ENCODE assay signal across 8 cellular contexts in the genomic region with DNA sequence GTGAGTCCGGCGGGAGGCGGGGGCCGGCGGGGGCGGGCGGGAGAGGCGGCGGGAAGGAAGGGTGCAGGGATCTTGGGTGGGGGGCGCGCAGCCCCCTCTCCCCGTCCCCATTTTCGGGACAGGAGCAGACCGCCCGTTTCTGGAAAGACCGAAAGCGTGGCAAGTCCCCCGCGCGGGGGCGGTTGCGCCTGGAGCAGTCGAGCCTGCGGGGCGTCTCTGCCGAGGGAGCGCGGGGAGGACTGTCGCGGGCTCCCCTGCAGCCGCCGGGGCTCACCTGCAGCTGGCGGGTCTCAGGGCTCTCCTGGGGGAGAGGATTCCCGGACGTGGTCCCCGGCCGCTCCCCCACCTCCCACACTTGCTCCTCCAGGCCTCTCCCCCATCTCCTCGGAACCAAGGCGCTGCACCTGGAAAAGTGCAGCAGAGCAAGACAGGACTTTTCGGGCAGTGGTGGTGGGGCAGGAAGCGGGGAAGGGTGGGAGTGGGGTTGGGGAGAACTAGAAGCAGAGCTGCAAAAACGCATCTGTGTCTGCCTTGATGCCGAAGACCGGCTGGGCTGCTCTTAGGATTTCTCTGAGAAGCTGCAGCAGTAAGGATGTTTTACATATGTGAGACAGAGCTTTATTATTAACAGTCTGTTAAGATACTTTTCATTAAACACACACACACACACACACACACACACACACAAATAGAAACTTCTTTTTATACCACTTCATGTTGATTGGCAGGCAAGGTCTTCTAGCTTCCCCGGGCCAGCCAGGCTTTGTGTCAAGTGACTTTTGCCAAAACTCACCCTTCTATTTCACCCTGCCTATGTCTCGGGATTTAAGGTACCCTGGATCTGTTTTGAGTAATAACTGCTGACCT. TPM values are rescaled to one million over a fixed set of nuclear protein-coding genes. Genes with fewer than 3 reads are reported as not detected.
A peak's percentile ranks its signal among the peaks of the same experiment; 100 is the strongest.
DNase-seq lines count a peak whose midpoint lies in the region; ATAC-seq, FAIRE-seq and TF ChIP-seq lines count a peak whose summit lies in the region.

No MANE protein-coding gene starts in this region.

- H3K4me3 ChIP-seq in BLaER1 treated with 17β-estradiol and CSF1 and Interleukin-3, amounts not matched to agents 10 nM and 100 nM: peak overlapping the region; percentile 67 to 92 (median 83)
- H3K4me3 ChIP-seq in Loucy (ENCODE audit: low read length, poor library complexity, severe bottlenecking): peak overlapping the region; percentile 78
- H3K4me3 ChIP-seq in fibroblast of pulmonary artery (replicated peaks; ENCODE audit: low read depth, low read length): peak overlapping the region; percentile 68

- no peaks in the 10 kb centered on the region for H4K20me1 ChIP-seq in BLaER1 treated with 17β-estradiol and CSF1 and Interleukin-3, amounts not matched to agents 10 nM and 100 nM
- peaks cover 51% of the 10 kb centered on the region for H4K20me1 ChIP-seq in Loucy (ENCODE audit: insufficient read depth, low read length, poor library complexity, severe bottlenecking)

- no peaks in the 10 kb centered on the region for H3K9me3 Mint-ChIP-seq in osteocyte (ENCODE audit: unreplicated experiment)

- ATAC-seq in HG03097 (IDR thresholded peaks at IDR 0.05; ENCODE audit: low FRiP score, unreplicated experiment): no peak

- peak overlapping the region; percentile 78 for H3K4me3 Mint-ChIP-seq in osteocyte (ENCODE audit: unreplicated experiment)

- H3K79me2 ChIP-seq in Loucy (ENCODE audit: insufficient read depth, low read length): peaks cover 56% of the 10 kb centered on the region

- H3K4me2 ChIP-seq in BLaER1 treated with 17β-estradiol and CSF1 and Interleukin-3, amounts not matched to agents 10 nM and 100 nM: peak overlapping the region; percentile 85 to 96 (median 91)
- peak overlapping the region; percentile 99 for H3K4me2 ChIP-seq in Loucy (ENCODE audit: low read depth, low read length, poor library complexity, severe bottlenecking)

- peak; percentile 73 for FAIRE-seq in GM19239 (lab: Jason Lieb, UNC)

- H3K9me2 ChIP-seq in Loucy (replicated peaks; ENCODE audit: low read depth, low read length): no peaks in the 10 kb centered on the region

- peaks cover 18% of the 10 kb centered on the region for H3F3A ChIP-seq in Loucy (ENCODE audit: low read depth)

- H3K9ac ChIP-seq in BLaER1 treated with 17β-estradiol and CSF1 and Interleukin-3, amounts not matched to agents 10 nM and 100 nM: peak overlapping the region; percentile 69 to 86 (median 83)
- H3K9ac ChIP-seq in Loucy (ENCODE audit: low read depth, low read length, poor library complexity, severe bottlenecking): peak overlapping the region; percentile 89

- H3K27ac ChIP-seq in BLaER1 treated with 17β-estradiol and CSF1 and Interleukin-3, amounts not matched to agents 10 nM and 100 nM: peak overlapping the region in 10 of 11 experiments; percentile 43 to 86 (median 78); a peak in 19 of 22 replicates

- H3K4me1 ChIP-seq in BLaER1 treated with 17β-estradiol and CSF1 and Interleukin-3, amounts not matched to agents 10 nM and 100 nM: peaks cover 52 to 91% (median 87%) of the 10 kb centered on the region in 10 experiments
- peaks cover 79% of the 10 kb centered on the region for H3K4me1 ChIP-seq in Loucy (ENCODE audit: insufficient read depth, low read length, poor library complexity, severe bottlenecking)

- H3K27ac Mint-ChIP-seq in osteocyte (ENCODE audit: unreplicated experiment): peak overlapping the region; percentile 84

- no peak overlapping the region for H2AFZ ChIP-seq in Loucy (ENCODE audit: low read length)

- peaks cover 2% of the 10 kb centered on the region for H3K36me3 Mint-ChIP-seq in osteocyte (ENCODE audit: unreplicated experiment)

- H3K27me3 ChIP-seq in BLaER1 treated with 17β-estradiol and CSF1 and Interleukin-3, amounts not matched to agents 10 nM and 100 nM: no peaks in the 10 kb centered on the region
- H3K27me3 ChIP-seq in Loucy (ENCODE audit: insufficient read depth, low read length, poor library complexity, severe bottlenecking): no peaks in the 10 kb centered on the region

- no peaks in the 10 kb centered on the region for H3K27me3 Mint-ChIP-seq in osteocyte (ENCODE audit: unreplicated experiment)

- peaks cover 66% of the 10 kb centered on the region for H3K4me1 Mint-ChIP-seq in osteocyte (ENCODE audit: unreplicated experiment)

- DNase-seq in GM19239 (ENCODE audit: insufficient read length, low spot score) (no peak), activated T-cell treated with anti-CD3 and anti-CD28 coated beads for 24 hours (ENCODE audit: low read depth) (peak; percentile 7), fibroblast of pulmonary artery (ENCODE audit: low read depth) (no peak), osteocyte (ENCODE audit: extremely low spot score, unreplicated experiment) (no peak), putamen (ENCODE audit: low spot score) (no peak)

- H3K36me3 ChIP-seq in BLaER1 treated with 17β-estradiol and CSF1 and Interleukin-3, amounts not matched to agents 10 nM and 100 nM: peaks cover 0 to 11% (median 0%) of the 10 kb centered on the region in 11 experiments; a peak in 5 of 22 replicates
- no peaks in the 10 kb centered on the region for H3K36me3 ChIP-seq in Loucy (ENCODE audit: insufficient read depth, low read length)

- H3K9me3 ChIP-seq in BLaER1 treated with 17β-estradiol and CSF1 and Interleukin-3, amounts not matched to agents 10 nM and 100 nM (replicated peaks in 1 of 11): peaks cover 0 to under 1% (median 0%) of the 10 kb centered on the region in 11 experiments; a peak in 2 of 22 replicates
- no peaks in the 10 kb centered on the region for H3K9me3 ChIP-seq in Loucy (ENCODE audit: insufficient read depth, low read depth, low read length)

- TF ChIP-seq CTCF in Loucy (conservative IDR thresholded peaks at IDR 0.05; ENCODE audit: low read length): no peak
- TF ChIP-seq CTCF in fibroblast of pulmonary artery (IDR thresholded peaks at IDR 0.05; ENCODE audit: low read length, missing control alignments): no peak
- TF ChIP-seq CTCF in osteocyte (IDR thresholded peaks at IDR 0.05): peak; percentile 25

RNA-seq across cellular contexts. Expression of gene C12orf75, which starts 0.7 kb away (rescaled TPM):
- total RNA-seq in osteocyte: 157 and 169 TPM in 2 replicates
